Comparison of ENCODE assay signal across 8 cellular contexts in the genomic region with DNA sequence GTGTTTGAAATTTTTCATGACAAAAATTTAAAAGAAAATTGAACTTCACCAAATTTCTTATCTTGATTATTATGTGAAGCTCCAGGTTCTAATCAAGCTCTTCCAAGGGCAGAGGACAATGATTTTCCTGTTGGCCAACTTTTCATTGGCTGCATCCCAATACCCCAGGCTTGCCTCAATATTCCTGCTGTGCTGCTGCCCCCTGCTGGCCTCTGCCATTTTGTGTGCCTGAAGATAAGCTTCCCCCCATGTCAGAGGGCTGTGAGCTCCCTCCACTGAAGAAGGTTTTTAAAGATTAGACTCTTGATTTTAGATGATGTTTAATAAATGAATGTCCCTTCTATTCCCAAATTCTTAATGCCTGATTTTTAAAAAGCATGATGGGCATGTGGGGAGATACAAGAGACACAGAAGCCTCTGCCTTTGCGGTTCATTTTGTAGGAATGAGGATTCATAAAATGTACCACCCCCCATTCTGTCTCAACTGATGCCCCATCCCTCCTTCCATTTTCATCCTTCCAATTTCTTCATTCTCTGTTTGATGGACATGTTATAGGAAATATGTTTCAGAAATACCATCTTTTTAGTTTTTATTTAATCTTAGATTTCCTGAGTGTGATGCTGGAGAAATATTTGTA.
DNase-seq lines count a peak whose midpoint lies in the region; ATAC-seq and TF ChIP-seq lines count a peak whose summit lies in the region.

No MANE protein-coding gene starts in this region.

- H3K4me3 ChIP-seq in coronary artery (no peak overlapping the region), liver (ENCODE audit: low read depth in 1 of 3, low read length in 3 of 3) (no peak overlapping the region)

- ATAC-seq in GM21447 (IDR thresholded peaks at IDR 0.05; ENCODE audit: unreplicated experiment): no peak

- H3K36me3 ChIP-seq in liver (ENCODE audit: control insufficient read depth in 4 of 4, insufficient read depth in 3 of 4, low read depth in 1 of 4, low read length in 3 of 4): no peaks in the 10 kb centered on the region

- TF ChIP-seq CTCF in VCaP (conservative IDR thresholded peaks at IDR 0.05): peak; percentile 78
- TF ChIP-seq CTCF in coronary artery (IDR thresholded peaks at IDR 0.05): peak; percentile 44
- TF ChIP-seq CTCF in liver (IDR thresholded peaks at IDR 0.05; ENCODE audit: low read depth, low read length, missing input control): peak; percentile 46

- DNase-seq in SKM-1 treated with dmso at 0.1 percent for 144 hours (lab: John Stamatoyannopoulos, UW; ENCODE audit: unreplicated experiment) (peak; percentile 4), SKM-1 (lab: John Stamatoyannopoulos, UW; ENCODE audit: unreplicated experiment) (no peak), NCI-H1105 treated with DMSO at 0.1 percent for 48 hours (lab: John Stamatoyannopoulos, UW) (peak; percentile 31), coronary artery (ENCODE audit: low spot score) (no peak)
- peak; percentile 36 to 65 for DNase-seq in stimulated activated CD8-positive, alpha-beta memory T cell treated with anti-CD3 and anti-CD28 coated beads, Interleukin-2, amount 100 ng/mL, for 48 hours (ENCODE audit: low read depth in 2 of 2)

- H3K27me3 ChIP-seq in liver (ENCODE audit: control insufficient read depth in 4 of 4, insufficient read depth in 4 of 4, low read length in 3 of 4): peaks cover 0 to 4% (median 0%) of the 10 kb centered on the region in 4 donors

- 95% methylated on average over 1 of the region's 1 CpG for WGBS in liver

- no peaks in the 10 kb centered on the region for H3K9me3 ChIP-seq in liver (ENCODE audit: control insufficient read depth in 4 of 4, low read length in 3 of 4)

- H3K27ac ChIP-seq in VCaP (no peak overlapping the region), coronary artery (no peak overlapping the region), liver (ENCODE audit: low read depth in 1 of 2, low read length in 2 of 2) (no peak overlapping the region)

- peak; percentile 71 to 83 for TF ChIP-seq RAD21 in liver (IDR thresholded peaks at IDR 0.05)

- no peaks in the 10 kb centered on the region for H3K4me1 ChIP-seq in liver (ENCODE audit: control insufficient read depth in 4 of 4, insufficient read depth in 4 of 4, low read length in 3 of 4)

- H3K9ac ChIP-seq in liver (ENCODE audit: low read depth in 1 of 2, low read length in 2 of 2): no peak overlapping the region

TF ChIP-seq in liver, 16 proteins besides CTCF, POLR2A, EP300 and RAD21:
- TF ChIP-seq, protein P1, sequence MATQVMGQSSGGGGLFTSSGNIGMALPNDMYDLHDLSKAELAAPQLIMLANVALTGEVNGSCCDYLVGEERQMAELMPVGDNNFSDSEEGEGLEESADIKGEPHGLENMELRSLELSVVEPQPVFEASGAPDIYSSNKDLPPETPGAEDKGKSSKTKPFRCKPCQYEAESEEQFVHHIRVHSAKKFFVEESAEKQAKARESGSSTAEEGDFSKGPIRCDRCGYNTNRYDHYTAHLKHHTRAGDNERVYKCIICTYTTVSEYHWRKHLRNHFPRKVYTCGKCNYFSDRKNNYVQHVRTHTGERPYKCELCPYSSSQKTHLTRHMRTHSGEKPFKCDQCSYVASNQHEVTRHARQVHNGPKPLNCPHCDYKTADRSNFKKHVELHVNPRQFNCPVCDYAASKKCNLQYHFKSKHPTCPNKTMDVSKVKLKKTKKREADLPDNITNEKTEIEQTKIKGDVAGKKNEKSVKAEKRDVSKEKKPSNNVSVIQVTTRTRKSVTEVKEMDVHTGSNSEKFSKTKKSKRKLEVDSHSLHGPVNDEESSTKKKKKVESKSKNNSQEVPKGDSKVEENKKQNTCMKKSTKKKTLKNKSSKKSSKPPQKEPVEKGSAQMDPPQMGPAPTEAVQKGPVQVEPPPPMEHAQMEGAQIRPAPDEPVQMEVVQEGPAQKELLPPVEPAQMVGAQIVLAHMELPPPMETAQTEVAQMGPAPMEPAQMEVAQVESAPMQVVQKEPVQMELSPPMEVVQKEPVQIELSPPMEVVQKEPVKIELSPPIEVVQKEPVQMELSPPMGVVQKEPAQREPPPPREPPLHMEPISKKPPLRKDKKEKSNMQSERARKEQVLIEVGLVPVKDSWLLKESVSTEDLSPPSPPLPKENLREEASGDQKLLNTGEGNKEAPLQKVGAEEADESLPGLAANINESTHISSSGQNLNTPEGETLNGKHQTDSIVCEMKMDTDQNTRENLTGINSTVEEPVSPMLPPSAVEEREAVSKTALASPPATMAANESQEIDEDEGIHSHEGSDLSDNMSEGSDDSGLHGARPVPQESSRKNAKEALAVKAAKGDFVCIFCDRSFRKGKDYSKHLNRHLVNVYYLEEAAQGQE (IDR thresholded peaks at IDR 0.05): no peak
- TF ChIP-seq, protein P2, sequence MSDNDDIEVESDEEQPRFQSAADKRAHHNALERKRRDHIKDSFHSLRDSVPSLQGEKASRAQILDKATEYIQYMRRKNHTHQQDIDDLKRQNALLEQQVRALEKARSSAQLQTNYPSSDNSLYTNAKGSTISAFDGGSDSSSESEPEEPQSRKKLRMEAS (IDR thresholded peaks at IDR 0.05): no peak
- no peak for TF ChIP-seq HNF4A (conservative IDR thresholded peaks at IDR 0.05)
- TF ChIP-seq YY1 (IDR thresholded peaks at IDR 0.05): no peak
- TF ChIP-seq JUND (IDR thresholded peaks at IDR 0.05): no peak
- no peak for TF ChIP-seq FOXA1 (IDR thresholded peaks at IDR 0.05)
- TF ChIP-seq RXRA (IDR thresholded peaks at IDR 0.05): no peak
- no peak for TF ChIP-seq FOXA2 (IDR thresholded peaks at IDR 0.05)
- TF ChIP-seq, protein P3, sequence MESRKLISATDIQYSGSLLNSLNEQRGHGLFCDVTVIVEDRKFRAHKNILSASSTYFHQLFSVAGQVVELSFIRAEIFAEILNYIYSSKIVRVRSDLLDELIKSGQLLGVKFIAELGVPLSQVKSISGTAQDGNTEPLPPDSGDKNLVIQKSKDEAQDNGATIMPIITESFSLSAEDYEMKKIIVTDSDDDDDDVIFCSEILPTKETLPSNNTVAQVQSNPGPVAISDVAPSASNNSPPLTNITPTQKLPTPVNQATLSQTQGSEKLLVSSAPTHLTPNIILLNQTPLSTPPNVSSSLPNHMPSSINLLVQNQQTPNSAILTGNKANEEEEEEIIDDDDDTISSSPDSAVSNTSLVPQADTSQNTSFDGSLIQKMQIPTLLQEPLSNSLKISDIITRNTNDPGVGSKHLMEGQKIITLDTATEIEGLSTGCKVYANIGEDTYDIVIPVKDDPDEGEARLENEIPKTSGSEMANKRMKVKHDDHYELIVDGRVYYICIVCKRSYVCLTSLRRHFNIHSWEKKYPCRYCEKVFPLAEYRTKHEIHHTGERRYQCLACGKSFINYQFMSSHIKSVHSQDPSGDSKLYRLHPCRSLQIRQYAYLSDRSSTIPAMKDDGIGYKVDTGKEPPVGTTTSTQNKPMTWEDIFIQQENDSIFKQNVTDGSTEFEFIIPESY (IDR thresholded peaks at IDR 0.05): no peak
- no peak for TF ChIP-seq SP1 (IDR thresholded peaks at IDR 0.05)

Comparison
In these comparisons a context has a peak if more than half of its experiments do, and no peak if none do; other contexts are left out.
1. DNase-seq: peak in SKM-1 treated with dmso at 0.1 percent for 144 hours (single experiment), NCI-H1105 treated with DMSO at 0.1 percent for 48 hours (single experiment) and stimulated activated CD8-positive, alpha-beta memory T cell treated with anti-CD3 and anti-CD28 coated beads, Interleukin-2, amount 100 ng/mL, for 48 hours (2 of 2); none in SKM-1 (single experiment) and coronary artery (single experiment).
2. Peak in every context shown above with its lines, with median percentiles within 50 percentile points of each other: CTCF ChIP-seq.